8 cellular contexts compared by ENCODE assay signal in genomic region chr5:140345919-140346347, GRCh38. TPM values are rescaled to one million over a fixed set of nuclear protein-coding genes. Genes with fewer than 3 reads are reported as not detected.
DNase-seq lines count a peak whose midpoint lies in the region; ATAC-seq and TF ChIP-seq lines count a peak whose summit lies in the region.

No MANE protein-coding gene starts in this region.

- H3K36me3 Mint-ChIP-seq in activated naive CD4-positive, alpha-beta T cell treated with anti-CD3 and anti-CD28 coated beads for 36 hours (ENCODE audit: low read depth), result peaks cover 24% of the 10 kb centered on the region

- peak; percentile 69 for TF ChIP-seq CTCF in RWPE2 (IDR thresholded peaks at IDR 0.05; ENCODE audit: poor library complexity, severe bottlenecking)
- TF ChIP-seq CTCF in lower lobe of right lung (IDR thresholded peaks at IDR 0.05), result peak; percentile 56

- peak; percentile 23 for DNase-seq in activated naive CD4-positive, alpha-beta T cell treated with anti-CD3 and anti-CD28 coated beads for 36 hours
- no peak for DNase-seq in activated naive CD4-positive, alpha-beta T cell (lab: John Stamatoyannopoulos, UW)
- no peak for DNase-seq in RWPE2 (ENCODE audit: low spot score)
- DNase-seq in lower lobe of right lung, result peak; percentile 81
- DNase-seq in KG1 (lab: John Stamatoyannopoulos, UW), result no peak

- ATAC-seq in HG02973 (IDR thresholded peaks at IDR 0.05; ENCODE audit: unreplicated experiment) (peak; percentile 22), RWPE2 (ENCODE audit: low read depth) (peak; percentile 4), lower lobe of right lung (peak; percentile 60 to 73)

- H3K9me3 ChIP-seq in RWPE2 (ENCODE audit: severe bottlenecking) (no peaks in the 10 kb centered on the region), ectodermal cell (ENCODE audit: control insufficient read depth, low read length) (no peaks in the 10 kb centered on the region), lower lobe of right lung (no peaks in the 10 kb centered on the region)

- no peaks in the 10 kb centered on the region for H3K9me3 Mint-ChIP-seq in activated naive CD4-positive, alpha-beta T cell treated with anti-CD3 and anti-CD28 coated beads for 36 hours

- H3K27me3 ChIP-seq in RWPE2 (ENCODE audit: insufficient read depth, poor library complexity, severe bottlenecking), result no peaks in the 10 kb centered on the region
- H3K27me3 ChIP-seq in ectodermal cell (ENCODE audit: control insufficient read depth, insufficient read depth, low read length, poor library complexity, severe bottlenecking), result peaks cover 18% of the 10 kb centered on the region
- no peaks in the 10 kb centered on the region for H3K27me3 ChIP-seq in lower lobe of right lung (ENCODE audit: low read depth)

- H3K36me3 ChIP-seq in RWPE2 (ENCODE audit: low read depth) (peaks cover 29% of the 10 kb centered on the region), ectodermal cell (ENCODE audit: control insufficient read depth, insufficient read depth, low read length) (no peaks in the 10 kb centered on the region), lower lobe of right lung (no peaks in the 10 kb centered on the region)

- CTCF ChIA-PET in activated naive CD4-positive, alpha-beta T cell treated with anti-CD3 and anti-CD28 coated beads for 36 hours (lab: Charles Lee), result interaction anchor here (0.7 to 17.3 kb wide), 10 partner anchors 10 to 105 kb away, joined by 3 to 634 read pairs (median 7); partner anchors contain the start of genes PFDN1 and SLC4A9

- H3K4me3 Mint-ChIP-seq in activated naive CD4-positive, alpha-beta T cell treated with anti-CD3 and anti-CD28 coated beads for 36 hours, result peak overlapping the region; percentile 75

- WGBS in ectodermal cell, 2 experiments, result 3% methylated on average over 35 of the region's 35 CpGs

- H3K4me1 ChIP-seq in RWPE2 (ENCODE audit: insufficient read depth, poor library complexity, severe bottlenecking) (peaks cover 42% of the 10 kb centered on the region), ectodermal cell (ENCODE audit: control insufficient read depth, insufficient read depth, low read length) (peaks cover 6% of the 10 kb centered on the region), lower lobe of right lung (peaks cover 63% of the 10 kb centered on the region)

- intact Hi-C loops in activated naive CD4-positive, alpha-beta T cell treated with anti-CD3 and anti-CD28 coated beads for 36 hours (cut with micrococcal nuclease), result loop anchor here (1.0 to 2.0 kb wide), 3 partner anchors 55 to 171 kb away; partner anchors contain the start of genes ANKHD1 and CYSTM1
- intact Hi-C loops in lower lobe of right lung (cut with DNase I), result loop anchor here (5.0 kb wide), 1 partner anchor 104 kb away; no protein-coding TSS in a partner anchor

- H3K4me3 ChIP-seq in RWPE2 (ENCODE audit: severe bottlenecking) (peak overlapping the region; percentile 46), ectodermal cell (ENCODE audit: insufficient read depth, low read depth, low read length) (peak overlapping the region; percentile 65), lower lobe of right lung (peak overlapping the region; percentile 79)

- H3K4me1 Mint-ChIP-seq in activated naive CD4-positive, alpha-beta T cell treated with anti-CD3 and anti-CD28 coated beads for 36 hours (ENCODE audit: low read depth), result peaks cover 44% of the 10 kb centered on the region

- H3K27ac ChIP-seq in RWPE2 (ENCODE audit: poor library complexity, severe bottlenecking), result peak overlapping the region; percentile 46
- H3K27ac ChIP-seq in ectodermal cell (ENCODE audit: insufficient read depth, low read depth, low read length, poor library complexity, severe bottlenecking), result peak overlapping the region; percentile 4
- peak overlapping the region; percentile 77 for H3K27ac ChIP-seq in lower lobe of right lung
- peak overlapping the region; percentile 46 for H3K27ac ChIP-seq in temporal lobe (ENCODE audit: low read depth, low read length)

- H3K27ac Mint-ChIP-seq in activated naive CD4-positive, alpha-beta T cell treated with anti-CD3 and anti-CD28 coated beads for 36 hours, result no peak overlapping the region

- H3K27me3 Mint-ChIP-seq in activated naive CD4-positive, alpha-beta T cell treated with anti-CD3 and anti-CD28 coated beads for 36 hours (ENCODE audit: low read depth), result peaks cover 5% of the 10 kb centered on the region

RNA-seq across cellular contexts. Expression of gene HBEGF, which starts 0.5 kb away (rescaled TPM):
- total RNA-seq in activated naive CD4-positive, alpha-beta T cell treated with anti-CD3 and anti-CD28 coated beads for 36 hours, result 1 to 10 TPM; 8.7 to 9.1 TPM
- 3.5 TPM for polyA plus RNA-seq in ectodermal cell (2013, experiment 1 of 4)
- polyA plus RNA-seq in ectodermal cell (2013, experiment 2 of 4), result 2.9 TPM
- polyA plus RNA-seq in ectodermal cell (2013, experiment 3 of 4), result 3.7 TPM
- 4.0 TPM for polyA plus RNA-seq in ectodermal cell (2013, experiment 4 of 4)
- total RNA-seq in lower lobe of right lung, result 43.2 TPM
- total RNA-seq in temporal lobe, result 14.3 TPM

RNA-seq across cellular contexts. Expression of gene SLC4A9, which starts 14.1 kb away (rescaled TPM):
- under 1 TPM; 0.07 to 0.12 TPM for total RNA-seq in activated naive CD4-positive, alpha-beta T cell treated with anti-CD3 and anti-CD28 coated beads for 36 hours
- not detected for polyA plus RNA-seq in ectodermal cell (2013, experiment 1 of 4)
- not detected for polyA plus RNA-seq in ectodermal cell (2013, experiment 2 of 4)
- polyA plus RNA-seq in ectodermal cell (2013, experiment 3 of 4), result not detected
- polyA plus RNA-seq in ectodermal cell (2013, experiment 4 of 4), result not detected
- total RNA-seq in lower lobe of right lung (0.32 TPM), temporal lobe (under 0.01 TPM)

RNA-seq across cellular contexts. Expression of gene PFDN1, which starts 43.0 kb away (rescaled TPM):
- 10 to 100 TPM; 50.6 to 57.1 TPM for total RNA-seq in activated naive CD4-positive, alpha-beta T cell treated with anti-CD3 and anti-CD28 coated beads for 36 hours
- 77.4 TPM for polyA plus RNA-seq in ectodermal cell (2013, experiment 1 of 4)
- 77.8 TPM for polyA plus RNA-seq in ectodermal cell (2013, experiment 2 of 4)
- 71.6 TPM for polyA plus RNA-seq in ectodermal cell (2013, experiment 3 of 4)
- polyA plus RNA-seq in ectodermal cell (2013, experiment 4 of 4), result 75.4 TPM
- total RNA-seq in lower lobe of right lung (47.1 TPM), temporal lobe (45.5 TPM)

RNA-seq across cellular contexts. Expression of gene ANKHD1, which starts 55.7 kb away (rescaled TPM):
- total RNA-seq in activated naive CD4-positive, alpha-beta T cell treated with anti-CD3 and anti-CD28 coated beads for 36 hours, result 10 to 100 TPM; 83.2 to 87.0 TPM
- 97.4 TPM for polyA plus RNA-seq in ectodermal cell (2013, experiment 1 of 4)
- polyA plus RNA-seq in ectodermal cell (2013, experiment 2 of 4), result 124 TPM
- 67.3 TPM for polyA plus RNA-seq in ectodermal cell (2013, experiment 3 of 4)
- 74.9 TPM for polyA plus RNA-seq in ectodermal cell (2013, experiment 4 of 4)
- total RNA-seq in lower lobe of right lung (133 TPM), temporal lobe (79.7 TPM)

Comparison
In these comparisons a context has a peak if more than half of its experiments do, and no peak if none do; other contexts are left out.
1. DNase-seq: peak in activated naive CD4-positive, alpha-beta T cell treated with anti-CD3 and anti-CD28 coated beads for 36 hours (single experiment) and lower lobe of right lung (single experiment); none in activated naive CD4-positive, alpha-beta T cell (0 of 4), RWPE2 (single experiment) and KG1 (single experiment).
2. ATAC-seq: peak in every context shown above with its lines; median percentile 66 in lower lobe of right lung; 22 in HG02973; 4 in RWPE2.
3. H3K27ac ChIP-seq: peak in every context shown above with its lines; median percentile 77 in lower lobe of right lung; 46 in RWPE2; 46 in temporal lobe; 4 in ectodermal cell.
4. Peak in every context shown above with its lines, with median percentiles within 50 percentile points of each other: H3K4me3 ChIP-seq.